13 cellular contexts compared by ENCODE assay signal in the genomic region with DNA sequence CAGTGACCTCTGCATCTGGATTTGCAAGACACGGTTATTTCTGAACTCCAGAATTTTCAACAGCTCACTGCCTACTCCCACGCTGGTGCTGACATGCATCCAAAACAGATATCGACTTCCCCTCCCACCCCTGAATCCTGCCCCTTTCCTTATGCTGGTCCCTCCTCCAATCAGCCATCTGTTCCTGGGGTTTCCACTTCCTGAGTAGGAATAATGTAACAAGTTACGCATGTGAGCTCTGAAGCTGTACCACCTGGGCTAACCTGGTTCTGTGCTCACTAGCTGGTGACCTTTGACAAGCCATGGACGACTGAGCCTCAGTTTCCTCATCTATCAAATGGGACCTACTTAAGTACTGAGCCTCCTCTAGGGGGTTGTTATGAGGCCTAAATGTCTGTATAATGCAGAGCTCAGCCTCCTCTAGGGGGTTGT. TPM values are rescaled to one million over a fixed set of nuclear protein-coding genes. Genes with fewer than 3 reads are reported as not detected.
A peak's percentile ranks its signal among the peaks of the same experiment; 100 is the strongest.
DNase-seq lines count a peak whose midpoint lies in the region; ATAC-seq, FAIRE-seq and TF ChIP-seq lines count a peak whose summit lies in the region.
"Had no signal": no experiment of that assay in that cellular context is flagged by ENCODE, and none has a peak within 500 bp of the region (broad histone marks: within the 10 kb centered on the region; RNA-seq: fewer than 3 reads in every experiment).

No MANE protein-coding gene starts in this region.

- peak; percentile 5 for FAIRE-seq in GM12891 (lab: Jason Lieb, UNC)
- FAIRE-seq: keratinocyte had no signal

- H3K36me3 Mint-ChIP-seq in activated CD8-positive, alpha-beta T cell treated with anti-CD3 and anti-CD28 coated beads, Interleukin-2, amount 10 ng/mL, durations not matched to agents 7 days and 5 days (ENCODE audit: low read depth) = peaks cover 42% of the 10 kb centered on the region
- H3K36me3 Mint-ChIP-seq in naive thymus-derived CD8-positive, alpha-beta T cell = peaks cover 0 to 2% (median 0%) of the 10 kb centered on the region in 3 donors

- H3K27ac Mint-ChIP-seq in activated CD8-positive, alpha-beta T cell treated with anti-CD3 and anti-CD28 coated beads, Interleukin-2, amount 10 ng/mL, durations not matched to agents 7 days and 5 days = peak overlapping the region; percentile 32
- H3K27ac Mint-ChIP-seq in naive thymus-derived CD8-positive, alpha-beta T cell = peak overlapping the region in 7 of 10 donors; percentile 15 to 89 (median 54)

- CTCF ChIA-PET in activated CD8-positive, alpha-beta T cell treated with anti-CD3 and anti-CD28 coated beads, Interleukin-2, amount 10 ng/mL, durations not matched to agents 7 days and 5 days (lab: Charles Lee) = interaction anchor here (1.7 to 3.4 kb wide), 2 partner anchors 13 to 271 kb away, joined by 4 to 14 read pairs; no protein-coding TSS in a partner anchor

- TF ChIP-seq POLR2A in GM12891 (IDR thresholded peaks at IDR 0.05; ENCODE audit: low read depth, low read length) = no peak

- POLR2A ChIA-PET in activated CD8-positive, alpha-beta T cell treated with anti-CD3 and anti-CD28 coated beads, Interleukin-2, amount 10 ng/mL, durations not matched to agents 7 days and 5 days (lab: Charles Lee) = interaction anchor here (0.8 to 1.4 kb wide), 2 partner anchors 10 to 50 kb away, joined by 3 to 4 read pairs; no protein-coding TSS in a partner anchor
- POLR2A ChIA-PET in naive thymus-derived CD8-positive, alpha-beta T cell (lab: Charles Lee) = interaction anchor here (2.3 kb wide), 1 partner anchor 123 kb away, joined by 18 read pairs; the partner anchor contains the start of gene ESYT2

- H3K9me3 Mint-ChIP-seq in activated CD8-positive, alpha-beta T cell treated with anti-CD3 and anti-CD28 coated beads, Interleukin-2, amount 10 ng/mL, durations not matched to agents 7 days and 5 days (ENCODE audit: insufficient read depth) = no peaks in the 10 kb centered on the region
- H3K9me3 Mint-ChIP-seq in naive thymus-derived CD8-positive, alpha-beta T cell = no peaks in the 10 kb centered on the region

- DNase-seq in NCI-H82 (lab: John Stamatoyannopoulos, UW) (peak; percentile 33), NCI-H82 treated with DMSO at 0.1 percent for 48 hours (lab: John Stamatoyannopoulos, UW; ENCODE audit: unreplicated experiment) (no peak), GM12891 (ENCODE audit: insufficient read length, low spot score) (no peak), amniotic stem cell (lab: John Stamatoyannopoulos, UW) (no peak), GM19238 (ENCODE audit: insufficient read length, low spot score) (no peak)
- DNase-seq in activated CD8-positive, alpha-beta T cell treated with anti-CD3 and anti-CD28 coated beads, Interleukin-2, amount 10 ng/mL, durations not matched to agents 7 days and 5 days = no peak
- no peak for DNase-seq in naive thymus-derived CD8-positive, alpha-beta T cell
- DNase-seq: colonic mucosa, H7, NCI-H1105, NCI-H510A treated with DMSO at 0.1 percent for 48 hours had no signal

- H3K27me3 Mint-ChIP-seq in activated CD8-positive, alpha-beta T cell treated with anti-CD3 and anti-CD28 coated beads, Interleukin-2, amount 10 ng/mL, durations not matched to agents 7 days and 5 days (ENCODE audit: low read depth) = no peaks in the 10 kb centered on the region
- H3K27me3 Mint-ChIP-seq in naive thymus-derived CD8-positive, alpha-beta T cell = no peaks in the 10 kb centered on the region

- peak overlapping the region; percentile 50 for H3K4me3 Mint-ChIP-seq in activated CD8-positive, alpha-beta T cell treated with anti-CD3 and anti-CD28 coated beads, Interleukin-2, amount 10 ng/mL, durations not matched to agents 7 days and 5 days
- H3K4me3 Mint-ChIP-seq in naive thymus-derived CD8-positive, alpha-beta T cell = peak overlapping the region; percentile 38 to 98 (median 64)

- ATAC-seq in activated CD8-positive, alpha-beta T cell treated with anti-CD3 and anti-CD28 coated beads, Interleukin-2, amount 10 ng/mL, durations not matched to agents 7 days and 5 days = no peak
- ATAC-seq in naive thymus-derived CD8-positive, alpha-beta T cell = no peak
- ATAC-seq in GM19023 (IDR thresholded peaks at IDR 0.05; ENCODE audit: unreplicated experiment) = no peak

- H3K4me1 Mint-ChIP-seq in activated CD8-positive, alpha-beta T cell treated with anti-CD3 and anti-CD28 coated beads, Interleukin-2, amount 10 ng/mL, durations not matched to agents 7 days and 5 days (ENCODE audit: low read depth) = peaks cover 46% of the 10 kb centered on the region
- H3K4me1 Mint-ChIP-seq in naive thymus-derived CD8-positive, alpha-beta T cell = peaks cover 11 to 21% (median 20%) of the 10 kb centered on the region in 4 donors

TF ChIP-seq in GM12891, 5 proteins besides CTCF, POLR2A, EP300 and RAD21:
- TF ChIP-seq POLR2AphosphoS5 (IDR thresholded peaks at IDR 0.05; ENCODE audit: low read depth, low read length) = no peak
- TF ChIP-seq SPI1 (IDR thresholded peaks at IDR 0.05; ENCODE audit: low read depth, low read length) = no peak
- no peak for TF ChIP-seq TAF1 (IDR thresholded peaks at IDR 0.05; ENCODE audit: low read depth, low read length)

RNA-seq across cellular contexts. Expression of gene NCAPG2, which starts 1.7 kb away (rescaled TPM):
- 22.0 TPM for polyA plus RNA-seq in GM12891 (2012; ENCODE audit: low read depth, missing spikeins)
- total RNA-seq in activated CD8-positive, alpha-beta T cell treated with anti-CD3 and anti-CD28 coated beads, Interleukin-2, amount 10 ng/mL, durations not matched to agents 7 days and 5 days = 100 to 1,000 TPM; 154 TPM
- total RNA-seq in naive thymus-derived CD8-positive, alpha-beta T cell = 1 to 10 TPM; 6.7 to 7.7 TPM
- polyA plus RNA-seq in naive thymus-derived CD8-positive, alpha-beta T cell = 1 to 10 TPM; 2.4 to 3.7 (median 2.6) TPM

Comparison
In these comparisons a context has a peak if more than half of its experiments do, and no peak if none do; other contexts are left out.
1. RNA of gene NCAPG2, which starts 1.7 kb away (total RNA-seq): 154 TPM in activated CD8-positive, alpha-beta T cell treated with anti-CD3 and anti-CD28 coated beads, Interleukin-2, amount 10 ng/mL, durations not matched to agents 7 days and 5 days; 6.7 to 7.7 TPM in naive thymus-derived CD8-positive, alpha-beta T cell; every median in the first group is over 10 times any median in the second.